In the genomic region with DNA sequence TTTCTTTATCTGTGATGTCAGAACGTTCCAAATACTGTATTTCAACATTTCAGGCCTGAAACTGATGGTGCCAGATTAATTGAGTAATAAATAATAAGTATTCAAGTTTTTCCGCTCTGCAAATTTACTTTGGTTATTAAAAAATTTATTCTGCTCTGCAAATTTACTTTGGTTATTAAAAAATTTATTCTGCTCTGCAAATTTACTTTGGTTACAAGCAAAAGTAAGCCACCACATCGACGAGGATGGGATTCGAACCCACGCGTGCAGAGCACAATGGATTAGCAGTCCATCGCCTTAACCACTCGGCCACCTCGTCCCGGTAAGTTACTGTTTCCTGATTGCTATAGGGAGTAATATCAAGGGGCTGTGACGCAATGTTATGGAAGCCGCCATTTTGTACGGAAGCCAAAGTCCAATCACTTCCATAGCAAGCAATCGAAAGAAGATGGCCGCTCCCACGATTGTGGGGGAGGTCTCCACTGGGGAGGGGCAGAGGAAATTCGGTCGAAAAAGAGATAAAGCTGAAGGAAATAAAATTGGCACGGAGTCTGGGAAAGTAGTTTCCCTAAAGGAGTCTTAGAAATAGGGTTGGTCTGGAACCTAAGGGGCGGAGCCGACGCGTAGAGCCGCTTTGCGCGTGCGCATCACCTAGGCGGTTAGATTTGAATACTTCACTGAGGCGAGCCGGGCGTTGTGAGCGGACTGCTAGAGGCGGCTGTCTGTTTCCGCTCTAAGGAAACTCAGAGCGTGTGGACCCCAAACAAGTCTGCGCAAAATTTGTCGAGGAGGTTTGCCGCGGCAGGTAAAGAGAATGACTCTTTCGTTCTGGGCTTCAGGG, we compare ENCODE assay signal across 2 cellular contexts.
A peak's percentile ranks its signal among the peaks of the same experiment; 100 is the strongest.
TF ChIP-seq lines count a peak whose summit lies in the region.

Gene KNL1 (plus strand): TSS at position 662 of the 841 bp plus-strand sequence. CDS start 8,683 bp downstream, outside the sequence.

TF ChIP-seq in IMR-90, 13 proteins besides CTCF, POLR2A, EP300 and RAD21:
- peak; percentile 95 for TF ChIP-seq FOS (IDR thresholded peaks at IDR 0.05; ENCODE audit: low read depth, low read length)
- TF ChIP-seq RFX5 (IDR thresholded peaks at IDR 0.05; ENCODE audit: low read depth, low read length): no peak
- peak; percentile 99 for TF ChIP-seq CEBPB (IDR thresholded peaks at IDR 0.05; ENCODE audit: low read depth, low read length)
- TF ChIP-seq CHD1 (IDR thresholded peaks at IDR 0.05; ENCODE audit: low read depth, low read length): peak; percentile 66; the same call in 1 of the 2 replicates
- 0 out of 2 replicates have a peak, but pooled peaks have one; percentile 6 for TF ChIP-seq BHLHE40 (IDR thresholded peaks at IDR 0.05; ENCODE audit: low read depth, low read length)
- TF ChIP-seq SMC3 (IDR thresholded peaks at IDR 0.05; ENCODE audit: low read depth, low read length): no peak
- no peak for TF ChIP-seq RCOR1 (IDR thresholded peaks at IDR 0.05; ENCODE audit: insufficient replicate concordance, low read length)
- peak; percentile 99 for TF ChIP-seq MXI1 (IDR thresholded peaks at IDR 0.05; ENCODE audit: borderline replicate concordance, low read depth, low read length)
- TF ChIP-seq USF2 (IDR thresholded peaks at IDR 0.05; ENCODE audit: low read depth, low read length): 0 out of 2 replicates have a peak, but pooled peaks have one; percentile 3

TF ChIP-seq in endothelial cell of umbilical vein, 7 proteins besides CTCF, POLR2A, EP300 and RAD21:
- TF ChIP-seq EZH2 (IDR thresholded peaks at IDR 0.05; ENCODE audit: borderline replicate concordance, low read depth, low read length, severe bottlenecking): no peak
- TF ChIP-seq, protein P1, sequence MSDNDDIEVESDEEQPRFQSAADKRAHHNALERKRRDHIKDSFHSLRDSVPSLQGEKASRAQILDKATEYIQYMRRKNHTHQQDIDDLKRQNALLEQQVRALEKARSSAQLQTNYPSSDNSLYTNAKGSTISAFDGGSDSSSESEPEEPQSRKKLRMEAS (IDR thresholded peaks at IDR 0.05; ENCODE audit: insufficient read depth, insufficient read length): peak; percentile 60
- no peak for TF ChIP-seq MYC (IDR thresholded peaks at IDR 0.05; ENCODE audit: low read depth, low read length)
- TF ChIP-seq GATA2 (IDR thresholded peaks at IDR 0.05; ENCODE audit: insufficient read depth, insufficient read length, low read depth, low read length): peak; percentile 40
- peak; percentile 52 for TF ChIP-seq POLR2AphosphoS5 (IDR thresholded peaks at IDR 0.05; ENCODE audit: insufficient read depth, low read depth, low read length)
- TF ChIP-seq FOS (IDR thresholded peaks at IDR 0.05; ENCODE audit: borderline replicate concordance, insufficient read depth, low read length): peak; percentile 18
